7 cellular contexts compared by ENCODE assay signal in genomic region chr5:131312235-131312772, GRCh38. TPM values are rescaled to one million over a fixed set of nuclear protein-coding genes. Genes with fewer than 3 reads are reported as not detected.
DNase-seq lines count a peak whose midpoint lies in the region; ATAC-seq and TF ChIP-seq lines count a peak whose summit lies in the region.
"Not testable (repeated sequence)": the region's sequence is repeated elsewhere in the genome, so short reads cannot be mapped to it uniquely, and the experiment has no call there.

No MANE protein-coding gene starts in this region.

- H3K27ac ChIP-seq in Panc1 (ENCODE audit: low read length): peak overlapping the region; percentile 83
- H3K27ac ChIP-seq in effector memory CD4-positive, alpha-beta T cell (ENCODE audit: insufficient read depth, low read length, poor library complexity, severe bottlenecking): peak overlapping the region; percentile 57

- ATAC-seq in Panc1, mucosa of descending colon: not testable (repeated sequence)

- intact Hi-C loops in Panc1 (cut with micrococcal nuclease; ENCODE audit: unreplicated experiment); mucosa of descending colon (cut with DNase I, micrococcal nuclease): not testable (repeated sequence)

- H3K9me3 ChIP-seq in Panc1 (ENCODE audit: control insufficient read depth, insufficient read depth, low read depth, low read length); effector memory CD4-positive, alpha-beta T cell (ENCODE audit: control insufficient read depth, low read length); mucosa of descending colon: not testable (repeated sequence)

- POLR2A ChIA-PET in Panc1 (lab: Charles Lee): interaction anchor here (0.7 kb wide), 1 partner anchor 47 kb away, joined by 3 read pairs; no protein-coding TSS in a partner anchor

- in situ Hi-C loops in Panc1 (cut with HindIII; ENCODE audit: low pct_unique_long_range_greater_than_20kb, low sequenced_read_pairs): not testable (repeated sequence)

- not testable (repeated sequence) for TF ChIP-seq CTCF in Panc1 (IDR thresholded peaks at IDR 0.05); mucosa of descending colon (IDR thresholded peaks at IDR 0.05)

- H3K36me3 ChIP-seq in H7 (replicated peaks; ENCODE audit: control insufficient read depth, insufficient read depth, low read length); Panc1 (ENCODE audit: control insufficient read depth, insufficient read depth, low read length); effector memory CD4-positive, alpha-beta T cell (ENCODE audit: control insufficient read depth, insufficient read depth, low read length); mucosa of descending colon (ENCODE audit: low read depth): not testable (repeated sequence)

- BruUV-seq in Panc1 (replicated peaks; lab: Mats Ljungman, UMichigan): not testable (repeated sequence)

- H3K4me3 ChIP-seq in H7 (ENCODE audit: insufficient read depth, low read depth, low read length): peak overlapping the region; percentile 17
- peak overlapping the region; percentile 53 to 70 for H3K4me3 ChIP-seq in Panc1 (ENCODE audit: low read depth in 2 of 2, low read length in 2 of 2)
- H3K4me3 ChIP-seq in effector memory CD4-positive, alpha-beta T cell (ENCODE audit: insufficient read depth, low read depth, low read length, poor library complexity, severe bottlenecking): not testable (repeated sequence)
- peak overlapping the region; percentile 14 for H3K4me3 ChIP-seq in mucosa of descending colon

- not testable (repeated sequence) for H3K27me3 ChIP-seq in H7 (ENCODE audit: control insufficient read depth, insufficient read depth, low read length); Panc1 (ENCODE audit: control insufficient read depth, insufficient read depth, low read length); effector memory CD4-positive, alpha-beta T cell (replicated peaks; ENCODE audit: control insufficient read depth, insufficient read depth, low read length, poor library complexity, severe bottlenecking)

- DNase-seq in H7; Panc1 (ENCODE audit: low read depth, low spot score): not testable (repeated sequence)
- peak; percentile 54 for DNase-seq in activated CD4-positive, alpha-beta T cell treated with anti-CD3 and anti-CD28 coated beads, Interleukin-2, amount 50 U/mL, for 1 hour
- peak; percentile 11 for DNase-seq in activated gamma-delta T cell treated with anti-CD3 and anti-CD28 coated beads, Interleukin-2, amount 50 U/mL, for 16 hours (ENCODE audit: low read depth)
- peak; percentile 32 to 55 (median 49) for DNase-seq in effector memory CD4-positive, alpha-beta T cell
- DNase-seq in mucosa of descending colon: peak; percentile 86 to 91 (median 89)
- peak; percentile 24 for DNase-seq in stimulated activated CD4-positive, alpha-beta T cell treated with anti-CD3 and anti-CD28 coated beads, Interleukin-4, amount 100 ng/mL, for 1 hour

- CTCF ChIA-PET in Panc1 (lab: Charles Lee): not testable (repeated sequence)

- H3K4me1 ChIP-seq in Panc1 (ENCODE audit: control insufficient read depth, insufficient read depth, low read length) (peaks cover 28% of the 10 kb centered on the region), mucosa of descending colon (ENCODE audit: low read depth) (peaks cover 27% of the 10 kb centered on the region)
- peaks cover 27% of the 10 kb centered on the region for H3K4me1 ChIP-seq in effector memory CD4-positive, alpha-beta T cell (ENCODE audit: control insufficient read depth, insufficient read depth, low read length, poor library complexity, severe bottlenecking)

RNA-seq across cellular contexts. Expression of gene CDC42SE2, which starts 48.5 kb away (rescaled TPM):
- 25.9 and 36.6 TPM in 2 replicates for total RNA-seq in H7 (2014; rRNA removed; shearing (Covaris generic))
- total RNA-seq in Panc1 (2021; ENCODE audit: unreplicated experiment): 46.1 TPM
- 21.8 TPM for polyA plus RNA-seq in Panc1 (2012; ENCODE audit: insufficient read length)
- 100 to 1,000 TPM in 2 of 3 donors, 10 to 100 TPM in 1; 60.5 to 116 (median 101) TPM for total RNA-seq in mucosa of descending colon
